In genomic region chr2:239329972-239330572, GRCh38 we compare ENCODE assay signal across 14 cellular contexts.
A peak's percentile ranks its signal among the peaks of the same experiment; 100 is the strongest.
DNase-seq lines count a peak whose midpoint lies in the region; ATAC-seq, FAIRE-seq and TF ChIP-seq lines count a peak whose summit lies in the region.
"Had no signal": no experiment of that assay in that cellular context is flagged by ENCODE, and none has a peak within 500 bp of the region (broad histone marks: within the 10 kb centered on the region; RNA-seq: fewer than 3 reads in every experiment).

No MANE protein-coding gene starts in this region.

- H4K20me1 ChIP-seq in IMR-90 (ENCODE audit: insufficient read depth, low read length): peaks cover 4% of the 10 kb centered on the region; the same call in 1 of the 2 replicates
- H4K20me1 ChIP-seq in HepG2 (ENCODE audit: insufficient read depth, low read length): peaks cover 13% of the 10 kb centered on the region; the same call in 1 of the 2 replicates

- H2BK5ac ChIP-seq in IMR-90 (ENCODE audit: low read depth, low read length, poor library complexity, severe bottlenecking): peak overlapping the region; percentile 92

- CTCF ChIA-PET in IMR-90 (lab: Yijun Ruan, JAX): no interaction called here
- CTCF ChIA-PET in HepG2 (lab: Yijun Ruan, JAX; ENCODE audit: low intra/inter-chr PET ratio, low total read pairs): no interaction called here
- CTCF ChIA-PET in GM10248 (lab: Yijun Ruan, JAX): no interaction called here

- no peak for FAIRE-seq in HepG2 (lab: Jason Lieb, UNC)

- H3K4me2 ChIP-seq in IMR-90 (ENCODE audit: low read depth, low read length) (peak overlapping the region; percentile 25; the same call in 1 of the 2 replicates), HepG2 (ENCODE audit: low read depth, low read length) (no peak overlapping the region)

- H3K79me2 ChIP-seq in HepG2 (ENCODE audit: insufficient read depth, low read length): peaks cover 43% of the 10 kb centered on the region

- H3K9ac ChIP-seq in IMR-90 (ENCODE audit: low read depth, low read length): peak overlapping the region; percentile 52
- no peak overlapping the region for H3K9ac ChIP-seq in HepG2 (ENCODE audit: insufficient read depth, low read depth, low read length)

- H3K36me3 Mint-ChIP-seq in progenitor cell of endocrine pancreas (ENCODE audit: insufficient read depth): no peaks in the 10 kb centered on the region
- H3K36me3 Mint-ChIP-seq: CD4-positive, alpha-beta memory T cell had no signal

- H2BK120ac ChIP-seq in IMR-90 (ENCODE audit: low read depth, low read length): peak overlapping the region; percentile 77

- peak overlapping the region; percentile 70; the same call in 1 of the 2 replicates for H3K23ac ChIP-seq in IMR-90 (ENCODE audit: low read depth, low read length)

- no peak overlapping the region for H3K4me3 Mint-ChIP-seq in progenitor cell of endocrine pancreas (ENCODE audit: low read depth)
- H3K4me3 Mint-ChIP-seq: activated B cell treated with CpG ODN at 0.5 μM for 24 hours had no signal

- peaks cover 13% of the 10 kb centered on the region for H3K4me1 Mint-ChIP-seq in progenitor cell of endocrine pancreas (ENCODE audit: low read depth)

- TF ChIP-seq CTCF in IMR-90 (conservative IDR thresholded peaks at IDR 0.05; ENCODE audit: low read depth, low read length) (no peak), adrenal gland (IDR thresholded peaks at IDR 0.05) (no peak), HepG2 (CRISPR knock-in tag; IDR thresholded peaks at IDR 0.05) (no peak), progenitor cell of endocrine pancreas (IDR thresholded peaks at IDR 0.05; ENCODE audit: unreplicated experiment) (no peak), GM10248 (IDR thresholded peaks at IDR 0.05; ENCODE audit: control extremely low read depth, extremely low read depth, low read depth, missing control alignments) (no peak)

- H2BK15ac ChIP-seq in IMR-90 (ENCODE audit: low read depth, low read length): peak overlapping the region; percentile 67; the same call in 2 of the 3 replicates

- H4K8ac ChIP-seq in IMR-90 (ENCODE audit: low read depth in 2 of 2, low read length in 2 of 2): peak overlapping the region; percentile 67 to 82

- no peaks in the 10 kb centered on the region for H3K9me3 Mint-ChIP-seq in progenitor cell of endocrine pancreas (ENCODE audit: low read depth)
- H3K9me3 Mint-ChIP-seq: activated B cell treated with CpG ODN at 0.5 μM for 24 hours had no signal

- no peaks in the 10 kb centered on the region for H3K27me3 Mint-ChIP-seq in progenitor cell of endocrine pancreas
- H3K27me3 Mint-ChIP-seq: activated B cell treated with CpG ODN at 0.5 μM for 24 hours; CD4-positive, alpha-beta memory T cell had no signal

- H3K9me3 ChIP-seq in IMR-90 (ENCODE audit: control insufficient read depth, insufficient read depth, low read length): no peaks in the 10 kb centered on the region
- H3K9me3 ChIP-seq in adrenal gland (replicated peaks in 1 of 3): no peaks in the 10 kb centered on the region
- no peaks in the 10 kb centered on the region for H3K9me3 ChIP-seq in HepG2 (ENCODE audit: low read length)
- H3K9me3 ChIP-seq: SJSA1 had no signal

- no peak for TF ChIP-seq EP300 in HepG2 (IDR thresholded peaks at IDR 0.05; ENCODE audit: low read depth in 2 of 2, low read length in 2 of 2)
- no peak for TF ChIP-seq EP300 in HepG2 (CRISPR knock-in tag; IDR thresholded peaks at IDR 0.05; ENCODE audit: borderline replicate concordance)

- H2AK9ac ChIP-seq in IMR-90 (replicated peaks; ENCODE audit: low read depth, low read length, poor library complexity): peak overlapping the region; percentile 17

- BruUV-seq in IMR-90 (replicated peaks; lab: Mats Ljungman, UMichigan) (no TSS peak), HepG2 (replicated peaks; lab: Mats Ljungman, UMichigan) (no TSS peak)

- peaks cover 42% of the 10 kb centered on the region for H3K4me1 ChIP-seq in IMR-90 (ENCODE audit: control insufficient read depth, insufficient read depth, low read length)
- H3K4me1 ChIP-seq in adrenal gland (replicated peaks in 1 of 2): peaks cover 51 to 62% of the 10 kb centered on the region in 2 donors
- H3K4me1 ChIP-seq in HepG2 (ENCODE audit: insufficient read depth, low read length): peaks cover 6% of the 10 kb centered on the region; the same call in 1 of the 2 replicates

- 87% methylated on average over 7 of the region's 15 CpGs; no CpG with 5 or more reads in 1 of the 2 experiments for WGBS in IMR-90 (ENCODE audit: extremely low coverage in 2 of 2, insufficient read length in 1 of 2), 2 experiments
- WGBS in adrenal gland, 4 donors: 39 to 79% (median 55%) methylated on average over 8 to 15 of the region's 15 CpGs
- 90% methylated on average over 14 of the region's 15 CpGs for WGBS in HepG2 (ENCODE audit: low lambda C conversion rate)

- H3K27ac ChIP-seq in IMR-90 (ENCODE audit: insufficient read depth, low read length) (peak overlapping the region; percentile 97), adrenal gland (peak overlapping the region; percentile 82 to 96 (median 92)), HepG2 (ENCODE audit: extremely low read length, insufficient read depth, low read length) (no peak overlapping the region)
- H3K27ac ChIP-seq: SJSA1 had no signal

- peak overlapping the region; percentile 84 for H2BK20ac ChIP-seq in IMR-90 (ENCODE audit: low read depth, low read length)

- no peak overlapping the region for H3K27ac Mint-ChIP-seq in progenitor cell of endocrine pancreas
- H3K27ac Mint-ChIP-seq: activated B cell treated with CpG ODN at 0.5 μM for 24 hours had no signal

- H3K18ac ChIP-seq in IMR-90 (ENCODE audit: low read depth, low read length): peak overlapping the region; percentile 91

- no peaks in the 10 kb centered on the region for H3K27me3 ChIP-seq in IMR-90 (ENCODE audit: control insufficient read depth, insufficient read depth, low read length)
- H3K27me3 ChIP-seq in adrenal gland: no peaks in the 10 kb centered on the region
- H3K27me3 ChIP-seq in HepG2 (ENCODE audit: control insufficient read depth in 1 of 2, insufficient read depth in 2 of 2, low read length in 2 of 2): no peaks in the 10 kb centered on the region
- H3K27me3 ChIP-seq: SJSA1 had no signal

- H3K4me3 ChIP-seq in IMR-90 (ENCODE audit: insufficient read depth, low read depth, low read length): no peak overlapping the region
- no peak overlapping the region for H3K4me3 ChIP-seq in adrenal gland
- no peak overlapping the region for H3K4me3 ChIP-seq in HepG2 (replicated peaks in 1 of 3; ENCODE audit: insufficient read depth in 1 of 3, low read depth in 2 of 3, low read length in 3 of 3)
- H3K4me3 ChIP-seq: SJSA1 had no signal

- TF ChIP-seq POLR2A in IMR-90 (IDR thresholded peaks at IDR 0.05; ENCODE audit: low read depth, low read length) (no peak), adrenal gland (IDR thresholded peaks at IDR 0.05) (no peak), HepG2 (IDR thresholded peaks at IDR 0.05; ENCODE audit: insufficient read depth in 1 of 2, low read depth in 2 of 2, low read length in 2 of 2) (no peak)

- peaks cover 6% of the 10 kb centered on the region; the same call in 1 of the 2 replicates for H3K36me3 ChIP-seq in IMR-90 (ENCODE audit: control insufficient read depth, insufficient read depth, low read length)
- H3K36me3 ChIP-seq in adrenal gland (replicated peaks in 1 of 2): no peaks in the 10 kb centered on the region
- H3K36me3 ChIP-seq in HepG2 (replicated peaks in 1 of 2; ENCODE audit: control insufficient read depth in 1 of 2, insufficient read depth in 2 of 2, low read length in 2 of 2): no peaks in the 10 kb centered on the region; a peak in 1 of 5 replicates
- H3K36me3 ChIP-seq: SJSA1 had no signal

- H3K56ac ChIP-seq in IMR-90 (ENCODE audit: extremely low read depth, insufficient read depth, low read length): 0 out of 2 replicates have a peak overlapping the region, but pooled peaks have one; percentile 55

- peak overlapping the region; percentile 96 for H2AK5ac ChIP-seq in IMR-90 (ENCODE audit: low read depth, low read length)

- H3K4ac ChIP-seq in IMR-90 (ENCODE audit: low read depth, low read length): peak overlapping the region; percentile 88

- H3K79me1 ChIP-seq in IMR-90 (ENCODE audit: low read depth in 1 of 2, low read length in 2 of 2): peaks cover 37 to 55% of the 10 kb centered on the region in 2 experiments

- POLR2A ChIA-PET in IMR-90 (lab: Charles Lee; ENCODE audit: unreplicated experiment): no interaction called here
- POLR2A ChIA-PET in HepG2 (lab: Yijun Ruan, JAX): no interaction called here
- POLR2A ChIA-PET in GM10248 (lab: Yijun Ruan, JAX): no interaction called here

- in situ Hi-C loops in IMR-90 (cut with MboI; ENCODE audit: low sequenced_read_pairs) (no loop called here), HepG2 (cut with HindIII; ENCODE audit: extremely low pct_ligation_motif_present, low pct_unique_long_range_greater_than_20kb) (no loop called here)

- intact Hi-C loops in IMR-90 (cut with micrococcal nuclease): loop anchor here (1.0 to 2.0 kb wide), 3 partner anchors 25 to 73 kb away; partner anchors contain the start of gene HDAC4
- intact Hi-C loops in adrenal gland (cut with DNase I): no loop called here
- intact Hi-C loops in HepG2 (cut with micrococcal nuclease; ENCODE audit: unreplicated experiment): loop anchor here (1.0 kb wide), 1 partner anchor 17 kb away; no protein-coding TSS in a partner anchor

- DNase-seq in IMR-90: no peak
- peak; percentile 35 to 75 (median 61) for DNase-seq in adrenal gland
- no peak for DNase-seq in HepG2 (ENCODE audit: low spot score)
- peak; percentile 17 for DNase-seq in stimulated activated CD8-positive, alpha-beta memory T cell treated with anti-CD3 and anti-CD28 coated beads, Interleukin-4, amount 100 ng/mL, for 48 hours
- DNase-seq in NCI-H187 treated with DMSO at 0.1 percent for 48 hours (lab: John Stamatoyannopoulos, UW): no peak
- no peak for DNase-seq in progenitor cell of endocrine pancreas (ENCODE audit: low spot score, unreplicated experiment)
- DNase-seq in GM10248 (ENCODE audit: extremely low spot score): no peak
- DNase-seq: activated B cell treated with CpG ODN at 0.5 μM for 24 hours; CD4-positive, alpha-beta memory T cell; HCEC 1CT; mesenchymal stem cell; NCI-H1417 treated with DMSO at 0.1 percent for 48 hours had no signal

- peak overlapping the region; percentile 98 for H4K5ac ChIP-seq in IMR-90 (ENCODE audit: low read depth, low read length)

- peak overlapping the region; percentile 98 for H4K91ac ChIP-seq in IMR-90 (ENCODE audit: insufficient read depth, low read depth, low read length)

- dilution Hi-C loops in IMR-90 (cut with HindIII; ENCODE audit: low sequenced_read_pairs, unreplicated experiment): no loop called here

- peaks cover 28% of the 10 kb centered on the region for H3K9me1 ChIP-seq in IMR-90 (ENCODE audit: insufficient read depth, low read length)

- ATAC-seq in IMR-90 (ENCODE audit: low read depth): no peak
- peak; percentile 24; the same call in 2 of the 3 replicates for ATAC-seq in HepG2
- no peak for ATAC-seq in HG03521 (IDR thresholded peaks at IDR 0.05; ENCODE audit: unreplicated experiment)

- peak overlapping the region; percentile 66 for H2AFZ ChIP-seq in IMR-90 (replicated peaks; ENCODE audit: low read length, poor library complexity)
- no peak overlapping the region for H2AFZ ChIP-seq in HepG2 (ENCODE audit: low read length)

- TF ChIP-seq RAD21 in IMR-90 (IDR thresholded peaks at IDR 0.05; ENCODE audit: low read length) (no peak), HepG2 (CRISPR knock-in tag; IDR thresholded peaks at IDR 0.05) (no peak)

- H3K14ac ChIP-seq in IMR-90 (replicated peaks; ENCODE audit: low read depth, low read length): peak overlapping the region; percentile 39

TF ChIP-seq in HepG2, 621 proteins besides CTCF, POLR2A, EP300 and RAD21 (continues in another document):
- TF ChIP-seq ZBTB38 (CRISPR knock-in tag; IDR thresholded peaks at IDR 0.05): 0 out of 2 replicates have a peak, but pooled peaks have one; percentile 21

Comparison
In these comparisons a context has a peak if more than half of its experiments do, and no peak if none do; other contexts are left out.
1. DNase-seq: peak in adrenal gland (7 of 7) and stimulated activated CD8-positive, alpha-beta memory T cell treated with anti-CD3 and anti-CD28 coated beads, Interleukin-4, amount 100 ng/mL, for 48 hours (single experiment); none in IMR-90 (single experiment), HepG2 (single experiment), NCI-H187 treated with DMSO at 0.1 percent for 48 hours (single experiment), progenitor cell of endocrine pancreas (single experiment) and GM10248 (single experiment).
2. intact Hi-C loops: an anchor here in IMR-90 (1.0 to 2.0 kb wide) and HepG2 (1.0 kb wide); none called in adrenal gland.